28 cellular contexts compared by ENCODE assay signal in genomic region chr20:6126846-6127245, GRCh38. TPM values are rescaled to one million over a fixed set of nuclear protein-coding genes. Genes with fewer than 3 reads are reported as not detected.
"Had no signal": no experiment of that assay in that cellular context is flagged by ENCODE, and none has a peak within 500 bp of the region (broad histone marks: within the 10 kb centered on the region; RNA-seq: fewer than 3 reads in every experiment).

No MANE protein-coding gene starts in this region.

- ATAC-seq: left colon; left lung; lower lobe of right lung; natural killer cell; right lobe of liver; stimulated activated naive B cell treated with anti-CD40 and anti-IgM and Interleukin-4, amounts not matched to agents 10 μg/mL and 1 μg/mL and 100 μg/mL, for 72 hours; stimulated activated naive CD8-positive, alpha-beta T cell treated with anti-CD3 and anti-CD28 coated beads, Interleukin-15, Interleukin-2, amounts not matched to agents 100 U/mL and 50 U/mL, for 24 hours; upper lobe of right lung had no signal

- H3K9ac ChIP-seq: neural progenitor cell had no signal

- H3K9me3 ChIP-seq: left lung, lower lobe of right lung, neutrophil, right atrium auricular region, right lobe of liver, stomach, testis, thyroid gland, transverse colon, upper lobe of right lung had no signal

- H3K4me2 ChIP-seq: neural progenitor cell, smooth muscle cell had no signal

- H3K4me3 ChIP-seq: left lung, lower lobe of right lung, neural progenitor cell, right atrium auricular region, right lobe of liver, smooth muscle cell, stomach, testis, thyroid gland, transverse colon, upper lobe of right lung had no signal

- FAIRE-seq: kidney, urothelium cell line had no signal

- H3K27ac ChIP-seq: left lung, lower lobe of right lung, neural progenitor cell, neutrophil, right atrium auricular region, right lobe of liver, stomach, testis, thyroid gland, upper lobe of right lung had no signal

- H3K27me3 ChIP-seq: right atrium auricular region, right lobe of liver, testis, thyroid gland had no signal

- DNase-seq: hippocampal formation; kidney; left colon; left lung; lower lobe of right lung; mesendoderm; naive B cell; natural killer cell; nephron progenitor cell; occipital lobe; right lobe of liver; stimulated activated CD4-positive, alpha-beta T cell treated with anti-CD3 and anti-CD28 coated beads, Interleukin-1b, Interleukin-23, amount 100 ng/mL, for 48 hours; stimulated activated CD4-positive, alpha-beta T cell treated with anti-CD3 and anti-CD28 coated beads, Interleukin-2, amount 100 ng/mL, for 48 hours; stimulated activated CD4-positive, alpha-beta T cell treated with anti-CD3 and anti-CD28 coated beads, Interleukin-4, amount 100 ng/mL, for 4 hours; stimulated activated CD8-positive, alpha-beta memory T cell treated with anti-CD3 and anti-CD28 coated beads, Interleukin-4, amount 100 ng/mL, for 48 hours; stimulated activated naive B cell treated with anti-CD40 and anti-IgM and Interleukin-4, amounts not matched to agents 10 μg/mL and 1 μg/mL and 100 μg/mL, for 72 hours; stimulated activated naive CD8-positive, alpha-beta T cell treated with anti-CD3 and anti-CD28 coated beads, Interleukin-15, Interleukin-2, amounts not matched to agents 100 U/mL and 50 U/mL, for 24 hours; stomach; testis; thyroid gland; transverse colon; upper lobe of right lung had no signal

- H2AFZ ChIP-seq: neural progenitor cell had no signal

- H3K36me3 ChIP-seq: left lung, lower lobe of right lung, neural progenitor cell, neutrophil, right atrium auricular region, right lobe of liver, stomach, thyroid gland, transverse colon, upper lobe of right lung had no signal

RNA-seq across cellular contexts. Expression of gene FERMT1, which starts 4.0 kb away (rescaled TPM):
- total RNA-seq: natural killer cell, skeletal muscle tissue had no signal
